12 cellular contexts compared by ENCODE assay signal in genomic region chr20:32893263-32893877, GRCh38. TPM values are rescaled to one million over a fixed set of nuclear protein-coding genes. Genes with fewer than 3 reads are reported as not detected.
DNase-seq lines count a peak whose midpoint lies in the region; TF ChIP-seq lines count a peak whose summit lies in the region.
"Had no signal": no experiment of that assay in that cellular context is flagged by ENCODE, and none has a peak within 500 bp of the region (broad histone marks: within the 10 kb centered on the region; RNA-seq: fewer than 3 reads in every experiment).

No MANE protein-coding gene starts in this region.

- no peak for DNase-seq in SJCRH30
- DNase-seq in osteoblast (ENCODE audit: insufficient read length, low spot score, missing footprints): peak; percentile 50
- no peak for DNase-seq in suprapubic skin (ENCODE audit: low spot score in 2 of 2)
- DNase-seq in A673 (ENCODE audit: low spot score): no peak
- no peak for DNase-seq in activated naive CD4-positive, alpha-beta T cell (lab: John Stamatoyannopoulos, UW)
- no peak for DNase-seq in PC-9
- DNase-seq: C1 segment of cervical spinal cord; CD4-positive, alpha-beta T cell; DMS 273 treated with DMSO at 0.1 percent for 48 hours had no signal

- H3K27me3 ChIP-seq in SJCRH30: no peaks in the 10 kb centered on the region
- no peaks in the 10 kb centered on the region for H3K27me3 ChIP-seq in iPS-15b (ENCODE audit: control insufficient read depth, insufficient read depth, low read length)
- no peaks in the 10 kb centered on the region for H3K27me3 ChIP-seq in osteoblast (ENCODE audit: insufficient read depth, low read length)
- H3K27me3 ChIP-seq in suprapubic skin: no peaks in the 10 kb centered on the region
- no peaks in the 10 kb centered on the region for H3K27me3 ChIP-seq in A673 (replicated peaks; ENCODE audit: insufficient read depth, low read depth, low read length, poor library complexity)
- H3K27me3 ChIP-seq in PC-9 (ENCODE audit: insufficient read depth, low read depth): peaks cover 27% of the 10 kb centered on the region

- H2AFZ ChIP-seq in osteoblast (ENCODE audit: low read length): no peak overlapping the region
- no peak overlapping the region for H2AFZ ChIP-seq in PC-9

- no peak for TF ChIP-seq RAD21 in Ishikawa (IDR thresholded peaks at IDR 0.05; ENCODE audit: low read depth)

- no TSS peak for BruUV-seq in A673 (replicated peaks; lab: Mats Ljungman, UMichigan)
- no TSS peak for BruUV-seq in PC-9 (replicated peaks; lab: Mats Ljungman, UMichigan)

- H3K9me2 ChIP-seq in PC-9 (ENCODE audit: insufficient read depth): no peaks in the 10 kb centered on the region

- peak; percentile 45; the same call in 1 of the 2 replicates for TF ChIP-seq EP300 in Ishikawa (IDR thresholded peaks at IDR 0.05; ENCODE audit: borderline replicate concordance)
- TF ChIP-seq EP300 in suprapubic skin (IDR thresholded peaks at IDR 0.05): no peak

- no peak for TF ChIP-seq POLR2A in suprapubic skin (IDR thresholded peaks at IDR 0.05)

- POLR2A ChIA-PET in A673 (lab: Charles Lee; ENCODE audit: low non-redundant PET) (no interaction called here), PC-9 (lab: Charles Lee; ENCODE audit: unreplicated experiment) (no interaction called here)

- 91% methylated on average over 7 of the region's 14 CpGs for WGBS in suprapubic skin

- H3K27ac ChIP-seq in SJCRH30 (peak overlapping the region; percentile 86; the same call in 1 of the 2 replicates), osteoblast (ENCODE audit: low read depth, low read length) (no peak overlapping the region), suprapubic skin (no peak overlapping the region), A673 (ENCODE audit: low read depth, low read length, poor library complexity, severe bottlenecking) (no peak overlapping the region), PC-9 (no peak overlapping the region)
- H3K27ac ChIP-seq: A549 had no signal

- no peaks in the 10 kb centered on the region for H3F3A ChIP-seq in PC-9 (ENCODE audit: insufficient read depth, low read depth)

- CTCF ChIA-PET in A673 (lab: Charles Lee) (no interaction called here), PC-9 (lab: Charles Lee) (no interaction called here)

- H3K36me3 ChIP-seq in SJCRH30 (no peaks in the 10 kb centered on the region), iPS-15b (ENCODE audit: control insufficient read depth, insufficient read depth, low read length) (no peaks in the 10 kb centered on the region), osteoblast (ENCODE audit: insufficient read depth, low read length) (no peaks in the 10 kb centered on the region), suprapubic skin (no peaks in the 10 kb centered on the region), A673 (ENCODE audit: insufficient read depth, low read length, poor library complexity, severe bottlenecking) (no peaks in the 10 kb centered on the region), PC-9 (ENCODE audit: low read depth) (no peaks in the 10 kb centered on the region)

- H3K4me3 ChIP-seq in SJCRH30: no peak overlapping the region
- H3K4me3 ChIP-seq in iPS-15b (ENCODE audit: low read depth, low read length): no peak overlapping the region
- H3K4me3 ChIP-seq in osteoblast (ENCODE audit: insufficient read depth, low read length): no peak overlapping the region
- no peak overlapping the region for H3K4me3 ChIP-seq in suprapubic skin
- no peak overlapping the region for H3K4me3 ChIP-seq in A673 (ENCODE audit: low read depth, low read length, poor library complexity, severe bottlenecking)
- H3K4me3 ChIP-seq in PC-9: no peak overlapping the region
- H3K4me3 ChIP-seq: A549 had no signal

- intact Hi-C loops in A673 (cut with micrococcal nuclease; ENCODE audit: unreplicated experiment): loop anchor here (5.0 kb wide), 1 partner anchor 101 kb away; no protein-coding TSS in a partner anchor
- intact Hi-C loops in PC-9 (cut with micrococcal nuclease; ENCODE audit: unreplicated experiment): no loop called here

- H3K9ac ChIP-seq in iPS-15b (ENCODE audit: low read depth, low read length): peak overlapping the region; percentile 57

- H4K20me1 ChIP-seq in osteoblast (ENCODE audit: insufficient read depth, low read length) (peaks cover 3% of the 10 kb centered on the region), PC-9 (ENCODE audit: insufficient read depth) (no peaks in the 10 kb centered on the region)

- H3K4me2 ChIP-seq in osteoblast (ENCODE audit: insufficient read depth, low read length) (no peak overlapping the region), PC-9 (no peak overlapping the region)
- H3K4me2 ChIP-seq: A549 had no signal

- no peaks in the 10 kb centered on the region for H3K9me3 ChIP-seq in SJCRH30 (replicated peaks)
- no peaks in the 10 kb centered on the region for H3K9me3 ChIP-seq in iPS-15b (ENCODE audit: control insufficient read depth, insufficient read depth, low read length)
- no peaks in the 10 kb centered on the region for H3K9me3 ChIP-seq in osteoblast (ENCODE audit: low read depth, low read length)
- no peaks in the 10 kb centered on the region for H3K9me3 ChIP-seq in suprapubic skin
- no peaks in the 10 kb centered on the region for H3K9me3 ChIP-seq in A673 (ENCODE audit: low read depth, low read length, poor library complexity, severe bottlenecking)
- no peaks in the 10 kb centered on the region for H3K9me3 ChIP-seq in PC-9 (ENCODE audit: insufficient read depth, low read depth)
- H3K9me3 ChIP-seq: A549 had no signal

- TF ChIP-seq CTCF in osteoblast (IDR thresholded peaks at IDR 0.05; ENCODE audit: extremely low read depth, low read depth, low read length) (no peak), suprapubic skin (IDR thresholded peaks at IDR 0.05) (no peak), A673 (conservative IDR thresholded peaks at IDR 0.05; ENCODE audit: low read depth, low read length) (no peak), PC-9 (conservative IDR thresholded peaks at IDR 0.05) (no peak)

- H3K79me2 ChIP-seq in osteoblast (ENCODE audit: insufficient read depth, low read length) (no peaks in the 10 kb centered on the region), PC-9 (ENCODE audit: low read depth) (no peaks in the 10 kb centered on the region)

- H3K4me1 ChIP-seq in SJCRH30 (peaks cover 63% of the 10 kb centered on the region), iPS-15b (ENCODE audit: control insufficient read depth, insufficient read depth, low read length) (peaks cover 4% of the 10 kb centered on the region), osteoblast (ENCODE audit: insufficient read depth, low read length) (no peaks in the 10 kb centered on the region), suprapubic skin (no peaks in the 10 kb centered on the region), A673 (ENCODE audit: insufficient read depth, low read length, poor library complexity, severe bottlenecking) (no peaks in the 10 kb centered on the region), PC-9 (replicated peaks; ENCODE audit: insufficient read depth) (no peaks in the 10 kb centered on the region)
- H3K4me1 ChIP-seq: A549 had no signal

TF ChIP-seq in Ishikawa, 13 proteins besides CTCF, POLR2A, EP300 and RAD21:
- TF ChIP-seq EGR1 (IDR thresholded peaks at IDR 0.05) (no peak), ZBTB7A (IDR thresholded peaks at IDR 0.05; ENCODE audit: low read depth) (peak; percentile 38; the same call in 1 of the 2 replicates), MAX (IDR thresholded peaks at IDR 0.05) (peak; percentile 41), NFIC (IDR thresholded peaks at IDR 0.05) (peak; percentile 44; the same call in 1 of the 2 replicates)

RNA-seq across cellular contexts. Expression of gene EFCAB8, which starts 34.6 kb away (rescaled TPM):
- 0.28 and 0.58 TPM in 2 replicates for total RNA-seq in SJCRH30 (2014; rRNA removed; shearing (Covaris generic))
- total RNA-seq in osteoblast (1.4 TPM in 1 of 2 replicates, not detected in the other), suprapubic skin (under 1 TPM in 2 of 4 donors, not detected in 2; 0.76 to 0.89 TPM), A673 (2021) (0.13 TPM in 1 of 2 replicates, not detected in the other), PC-9 (2021) (1.1 TPM in 1 of 2 replicates, not detected in the other)
